ENCODE assay signal across 1 cellular context in the genomic region with DNA sequence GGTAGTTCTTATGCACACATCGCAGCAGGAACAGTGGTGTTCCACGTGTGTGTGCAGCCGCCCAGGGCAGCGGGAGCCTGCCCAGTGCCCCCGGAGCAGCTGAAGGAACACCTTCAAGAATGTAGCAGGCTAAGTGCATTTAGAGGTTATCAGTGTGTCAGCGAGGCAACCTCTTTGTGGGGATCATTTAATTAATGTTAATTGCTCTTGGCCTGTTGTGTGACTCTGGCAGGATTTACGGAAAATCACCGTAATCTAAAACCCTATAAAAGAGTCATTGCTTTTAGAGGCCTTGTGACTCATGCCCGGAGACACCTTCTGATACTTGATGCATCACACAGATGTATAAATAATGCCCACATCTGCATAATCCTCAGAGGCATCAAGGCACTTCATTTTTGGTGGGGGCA.
A peak's percentile ranks its signal among the peaks of the same experiment; 100 is the strongest.
TF ChIP-seq lines count a peak whose summit lies in the region.

No MANE protein-coding gene starts in this region.

TF ChIP-seq in HEK293, 187 proteins besides CTCF, POLR2A, EP300 and RAD21 (continued from another document and continues in another):
- TF ChIP-seq ZBTB10 (tag by site-specific recombination; IDR thresholded peaks at IDR 0.05) (no peak), ZNF792 (tag by site-specific recombination; IDR thresholded peaks at IDR 0.05) (no peak), SP2 (tag by site-specific recombination; IDR thresholded peaks at IDR 0.05) (no peak), ZNF24 (tag by site-specific recombination; IDR thresholded peaks at IDR 0.05) (peak; percentile 65; the same call in 1 of the 2 replicates), AEBP2 (tag by site-specific recombination; IDR thresholded peaks at IDR 0.05; ENCODE audit: borderline replicate concordance) (no peak), ZNF138 (tag by site-specific recombination; IDR thresholded peaks at IDR 0.05; ENCODE audit: borderline replicate concordance) (no peak), ZNF133 (tag by site-specific recombination; IDR thresholded peaks at IDR 0.05) (no peak), ZNF549 (tag by site-specific recombination; IDR thresholded peaks at IDR 0.05) (no peak), ZNF341 (tag by site-specific recombination; IDR thresholded peaks at IDR 0.05; ENCODE audit: low read depth) (no peak), ZNF626 (tag by site-specific recombination; IDR thresholded peaks at IDR 0.05) (no peak), ZNF658 (tag by site-specific recombination; IDR thresholded peaks at IDR 0.05) (no peak), ZEB2 (tag by site-specific recombination; IDR thresholded peaks at IDR 0.05) (peak; percentile 84), HOXC10 (CRISPR knock-in tag; IDR thresholded peaks at IDR 0.05) (no peak), ZNF175 (tag by site-specific recombination; IDR thresholded peaks at IDR 0.05) (no peak), ZNF221 (tag by site-specific recombination; IDR thresholded peaks at IDR 0.05; ENCODE audit: borderline replicate concordance) (no peak), ZNF423 (tag by site-specific recombination; IDR thresholded peaks at IDR 0.05) (no peak), ZNF843 (tag by site-specific recombination; IDR thresholded peaks at IDR 0.05) (peak; percentile 94), ZNF2 (tag by site-specific recombination; IDR thresholded peaks at IDR 0.05) (no peak), ZFHX2 (tag by site-specific recombination; conservative IDR thresholded peaks at IDR 0.05) (no peak), ZBTB21 (tag by site-specific recombination; IDR thresholded peaks at IDR 0.05) (no peak), MEIS1 (CRISPR knock-in tag; IDR thresholded peaks at IDR 0.05; ENCODE audit: borderline replicate concordance) (no peak), HOXA7 (CRISPR knock-in tag; IDR thresholded peaks at IDR 0.05; ENCODE audit: borderline replicate concordance) (no peak), TSHZ1 (tag by site-specific recombination; IDR thresholded peaks at IDR 0.05; ENCODE audit: borderline replicate concordance) (peak; percentile 84), ZXDB (tag by site-specific recombination; IDR thresholded peaks at IDR 0.05) (peak; percentile 52; the same call in 1 of the 2 replicates), ZNF211 (tag by site-specific recombination; IDR thresholded peaks at IDR 0.05; ENCODE audit: low read depth) (no peak), MZF1 (tag by site-specific recombination; IDR thresholded peaks at IDR 0.05; ENCODE audit: borderline replicate concordance) (peak; percentile 92; the same call in 1 of the 2 replicates), KLF10 (tag by site-specific recombination; IDR thresholded peaks at IDR 0.05) (peak; percentile 30; the same call in 1 of the 2 replicates), ZNF18 (tag by site-specific recombination; IDR thresholded peaks at IDR 0.05) (no peak), INSM2 (tag by site-specific recombination; IDR thresholded peaks at IDR 0.05) (peak; percentile 82), REPIN1 (tag by site-specific recombination; IDR thresholded peaks at IDR 0.05; ENCODE audit: low read depth) (no peak), SCRT2 (tag by site-specific recombination; IDR thresholded peaks at IDR 0.05) (peak; percentile 64), ZNF112 (tag by site-specific recombination; IDR thresholded peaks at IDR 0.05) (no peak), KLF1 (tag by site-specific recombination; IDR thresholded peaks at IDR 0.05) (peak; percentile 50; the same call in 1 of the 2 replicates), ZSCAN5A (tag by site-specific recombination; IDR thresholded peaks at IDR 0.05) (no peak), ZNF660 (tag by site-specific recombination; IDR thresholded peaks at IDR 0.05) (no peak), KLF16 (tag by site-specific recombination; IDR thresholded peaks at IDR 0.05) (0 out of 2 replicates have a peak, but pooled peaks have one; percentile 48), ZFP37 (tag by site-specific recombination; IDR thresholded peaks at IDR 0.05) (no peak), ZNF202 (tag by site-specific recombination; IDR thresholded peaks at IDR 0.05; ENCODE audit: borderline replicate concordance) (no peak), ZNF214 (tag by site-specific recombination; IDR thresholded peaks at IDR 0.05; ENCODE audit: borderline replicate concordance) (no peak), GLIS1 (tag by site-specific recombination; IDR thresholded peaks at IDR 0.05) (peak; percentile 74)
- TF ChIP-seq, protein P1, sequence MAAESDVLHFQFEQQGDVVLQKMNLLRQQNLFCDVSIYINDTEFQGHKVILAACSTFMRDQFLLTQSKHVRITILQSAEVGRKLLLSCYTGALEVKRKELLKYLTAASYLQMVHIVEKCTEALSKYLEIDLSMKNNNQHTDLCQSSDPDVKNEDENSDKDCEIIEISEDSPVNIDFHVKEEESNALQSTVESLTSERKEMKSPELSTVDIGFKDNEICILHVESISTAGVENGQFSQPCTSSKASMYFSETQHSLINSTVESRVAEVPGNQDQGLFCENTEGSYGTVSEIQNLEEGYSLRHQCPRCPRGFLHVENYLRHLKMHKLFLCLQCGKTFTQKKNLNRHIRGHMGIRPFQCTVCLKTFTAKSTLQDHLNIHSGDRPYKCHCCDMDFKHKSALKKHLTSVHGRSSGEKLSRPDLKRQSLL (tag by site-specific recombination; IDR thresholded peaks at IDR 0.05), result no peak
- TF ChIP-seq, protein P2, sequence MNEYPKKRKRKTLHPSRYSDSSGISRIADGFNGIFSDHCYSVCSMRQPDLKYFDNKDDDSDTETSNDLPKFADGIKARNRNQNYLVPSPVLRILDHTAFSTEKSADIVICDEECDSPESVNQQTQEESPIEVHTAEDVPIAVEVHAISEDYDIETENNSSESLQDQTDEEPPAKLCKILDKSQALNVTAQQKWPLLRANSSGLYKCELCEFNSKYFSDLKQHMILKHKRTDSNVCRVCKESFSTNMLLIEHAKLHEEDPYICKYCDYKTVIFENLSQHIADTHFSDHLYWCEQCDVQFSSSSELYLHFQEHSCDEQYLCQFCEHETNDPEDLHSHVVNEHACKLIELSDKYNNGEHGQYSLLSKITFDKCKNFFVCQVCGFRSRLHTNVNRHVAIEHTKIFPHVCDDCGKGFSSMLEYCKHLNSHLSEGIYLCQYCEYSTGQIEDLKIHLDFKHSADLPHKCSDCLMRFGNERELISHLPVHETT (tag by site-specific recombination; IDR thresholded peaks at IDR 0.05), result no peak; the same call in 1 of the 2 replicates
- TF ChIP-seq, protein P3, sequence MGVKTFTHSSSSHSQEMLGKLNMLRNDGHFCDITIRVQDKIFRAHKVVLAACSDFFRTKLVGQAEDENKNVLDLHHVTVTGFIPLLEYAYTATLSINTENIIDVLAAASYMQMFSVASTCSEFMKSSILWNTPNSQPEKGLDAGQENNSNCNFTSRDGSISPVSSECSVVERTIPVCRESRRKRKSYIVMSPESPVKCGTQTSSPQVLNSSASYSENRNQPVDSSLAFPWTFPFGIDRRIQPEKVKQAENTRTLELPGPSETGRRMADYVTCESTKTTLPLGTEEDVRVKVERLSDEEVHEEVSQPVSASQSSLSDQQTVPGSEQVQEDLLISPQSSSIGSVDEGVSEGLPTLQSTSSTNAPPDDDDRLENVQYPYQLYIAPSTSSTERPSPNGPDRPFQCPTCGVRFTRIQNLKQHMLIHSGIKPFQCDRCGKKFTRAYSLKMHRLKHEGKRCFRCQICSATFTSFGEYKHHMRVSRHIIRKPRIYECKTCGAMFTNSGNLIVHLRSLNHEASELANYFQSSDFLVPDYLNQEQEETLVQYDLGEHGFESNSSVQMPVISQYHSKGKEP (tag by site-specific recombination; IDR thresholded peaks at IDR 0.05), result 0 out of 2 replicates have a peak, but pooled peaks have one; percentile 63
- TF ChIP-seq, protein P4, sequence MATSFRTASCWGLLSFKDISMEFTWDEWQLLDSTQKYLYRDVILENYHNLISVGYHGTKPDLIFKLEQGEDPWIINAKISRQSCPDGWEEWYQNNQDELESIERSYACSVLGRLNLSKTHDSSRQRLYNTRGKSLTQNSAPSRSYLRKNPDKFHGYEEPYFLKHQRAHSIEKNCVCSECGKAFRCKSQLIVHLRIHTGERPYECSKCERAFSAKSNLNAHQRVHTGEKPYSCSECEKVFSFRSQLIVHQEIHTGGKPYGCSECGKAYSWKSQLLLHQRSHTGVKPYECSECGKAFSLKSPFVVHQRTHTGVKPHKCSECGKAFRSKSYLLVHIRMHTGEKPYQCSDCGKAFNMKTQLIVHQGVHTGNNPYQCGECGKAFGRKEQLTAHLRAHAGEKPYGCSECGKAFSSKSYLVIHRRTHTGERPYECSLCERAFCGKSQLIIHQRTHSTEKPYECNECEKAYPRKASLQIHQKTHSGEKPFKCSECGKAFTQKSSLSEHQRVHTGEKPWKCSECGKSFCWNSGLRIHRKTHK (tag by site-specific recombination; IDR thresholded peaks at IDR 0.05), result no peak
